In genomic region chr12:89309452-89309802, GRCh38 we compare ENCODE assay signal across 22 cellular contexts. TPM values are rescaled to one million over a fixed set of nuclear protein-coding genes. Genes with fewer than 3 reads are reported as not detected.
DNase-seq lines count a peak whose midpoint lies in the region; ATAC-seq and TF ChIP-seq lines count a peak whose summit lies in the region.
"Had no signal": no experiment of that assay in that cellular context is flagged by ENCODE, and none has a peak within 500 bp of the region (broad histone marks: within the 10 kb centered on the region; RNA-seq: fewer than 3 reads in every experiment).

No MANE protein-coding gene starts in this region.

- no peaks in the 10 kb centered on the region for H3K27me3 Mint-ChIP-seq in activated T-cell treated with anti-CD3 and anti-CD28 coated beads, Interleukin-2, amount 50 U/mL, for 24 hours
- H3K27me3 Mint-ChIP-seq: activated CD4-positive, alpha-beta T cell treated with anti-CD3 and anti-CD28 coated beads, Interleukin-2, amount 10 ng/mL, durations not matched to agents 24 days and 14 days; progenitor cell of endocrine pancreas had no signal

- intact Hi-C loops in mucosa of descending colon (cut with DNase I, micrococcal nuclease): no loop called here

- no peaks in the 10 kb centered on the region for H3K9me3 ChIP-seq in stomach smooth muscle (ENCODE audit: control insufficient read depth in 2 of 2, low read length in 2 of 2)
- no peaks in the 10 kb centered on the region for H3K9me3 ChIP-seq in mucosa of descending colon
- H3K9me3 ChIP-seq: heart left ventricle, left ventricle myocardium inferior had no signal

- peak overlapping the region; percentile 37 for H3K27ac ChIP-seq in stomach smooth muscle (ENCODE audit: low read length)
- H3K27ac ChIP-seq: 22Rv1, coronary artery, heart left ventricle, left ventricle myocardium inferior, neural progenitor cell had no signal

- H3K9ac ChIP-seq in stomach smooth muscle (ENCODE audit: low read length in 2 of 2): no peak overlapping the region
- H3K9ac ChIP-seq: neural progenitor cell had no signal

- no peak for DNase-seq in activated T-cell treated with anti-CD3 and anti-CD28 coated beads, Interleukin-2, amount 50 U/mL, for 24 hours
- DNase-seq in activated T-cell treated with anti-CD3 and anti-CD28 coated beads for 4 hours (no peak), RPMI7951 (ENCODE audit: low read depth) (peak; percentile 25), glomerular visceral epithelial cell (ENCODE audit: extremely low spot score) (peak; percentile 3), mucosa of descending colon (no peak), NCI-H748 (lab: John Stamatoyannopoulos, UW; ENCODE audit: unreplicated experiment) (no peak)
- DNase-seq: activated CD4-positive, alpha-beta T cell treated with anti-CD3 and anti-CD28 coated beads, Interleukin-2, amount 10 ng/mL, durations not matched to agents 24 days and 14 days; activated effector memory CD4-positive, alpha-beta T cell treated with Interleukin-2 at 50 U/mL for 16 hours; DMS53; heart left ventricle; left ventricle myocardium inferior; midbrain; NCI-H1105; NCI-H2029; NCI-H345 had no signal

- H3K36me3 ChIP-seq in stomach smooth muscle (ENCODE audit: control insufficient read depth in 2 of 2, insufficient read depth in 2 of 2, low read length in 2 of 2): no peaks in the 10 kb centered on the region
- no peaks in the 10 kb centered on the region for H3K36me3 ChIP-seq in mucosa of descending colon (ENCODE audit: low read depth)
- H3K36me3 ChIP-seq: heart left ventricle, left ventricle myocardium inferior, neural progenitor cell had no signal

- no peak overlapping the region for H3K4me3 Mint-ChIP-seq in activated T-cell treated with anti-CD3 and anti-CD28 coated beads, Interleukin-2, amount 50 U/mL, for 24 hours
- H3K4me3 Mint-ChIP-seq: activated CD4-positive, alpha-beta T cell treated with anti-CD3 and anti-CD28 coated beads, Interleukin-2, amount 10 ng/mL, durations not matched to agents 24 days and 14 days; B cell; neural progenitor cell had no signal

- ATAC-seq in GM19467 (IDR thresholded peaks at IDR 0.05; ENCODE audit: unreplicated experiment): no peak
- no peak for ATAC-seq in mucosa of descending colon
- ATAC-seq: heart left ventricle had no signal

- TF ChIP-seq CTCF in mucosa of descending colon (IDR thresholded peaks at IDR 0.05): no peak

- H3K4me1 ChIP-seq in stomach smooth muscle (ENCODE audit: control insufficient read depth, insufficient read depth, low read length): peaks cover 3% of the 10 kb centered on the region
- H3K4me1 ChIP-seq in mucosa of descending colon (ENCODE audit: low read depth): no peaks in the 10 kb centered on the region
- H3K4me1 ChIP-seq: left ventricle myocardium inferior had no signal

- H3K9me3 Mint-ChIP-seq in activated T-cell treated with anti-CD3 and anti-CD28 coated beads, Interleukin-2, amount 50 U/mL, for 24 hours: no peaks in the 10 kb centered on the region
- H3K9me3 Mint-ChIP-seq: neural progenitor cell had no signal

- H3K27me3 ChIP-seq in stomach smooth muscle (ENCODE audit: control insufficient read depth in 1 of 2, insufficient read depth in 2 of 2, low read length in 2 of 2): no peaks in the 10 kb centered on the region
- H3K27me3 ChIP-seq: heart left ventricle, neural progenitor cell had no signal

- no peak overlapping the region for H3K4me3 ChIP-seq in stomach smooth muscle (ENCODE audit: low read length in 2 of 2)
- H3K4me3 ChIP-seq in mucosa of descending colon: no peak overlapping the region
- H3K4me3 ChIP-seq: coronary artery, heart left ventricle, left ventricle myocardium inferior, neural progenitor cell had no signal

- peaks cover 46% of the 10 kb centered on the region for H3K4me1 Mint-ChIP-seq in activated T-cell treated with anti-CD3 and anti-CD28 coated beads, Interleukin-2, amount 50 U/mL, for 24 hours (ENCODE audit: low read depth)

- H3K36me3 Mint-ChIP-seq in activated T-cell treated with anti-CD3 and anti-CD28 coated beads, Interleukin-2, amount 50 U/mL, for 24 hours (ENCODE audit: low read depth): no peaks in the 10 kb centered on the region
- H3K36me3 Mint-ChIP-seq: neural progenitor cell had no signal

- peak overlapping the region; percentile 60 for H3K27ac Mint-ChIP-seq in activated T-cell treated with anti-CD3 and anti-CD28 coated beads, Interleukin-2, amount 50 U/mL, for 24 hours
- H3K27ac Mint-ChIP-seq: activated CD4-positive, alpha-beta T cell treated with anti-CD3 and anti-CD28 coated beads, Interleukin-2, amount 10 ng/mL, durations not matched to agents 24 days and 14 days; B cell; neural progenitor cell; progenitor cell of endocrine pancreas had no signal

RNA-seq across cellular contexts. Expression of gene DUSP6, which starts 42.9 kb away (rescaled TPM):
- total RNA-seq in RPMI7951 (2014; rRNA removed; shearing (Covaris generic)): 36.3 and 39.8 TPM in 2 replicates
- total RNA-seq in mucosa of descending colon: 10 to 100 TPM; 56.6 to 82.1 (median 65.0) TPM

Comparison
In these comparisons a context has a peak if more than half of its experiments do, and no peak if none do; other contexts are left out.
1. DNase-seq: peak in RPMI7951 (single experiment) and glomerular visceral epithelial cell (single experiment); none in activated T-cell treated with anti-CD3 and anti-CD28 coated beads, Interleukin-2, amount 50 U/mL, for 24 hours (single experiment), activated T-cell treated with anti-CD3 and anti-CD28 coated beads for 4 hours (single experiment), mucosa of descending colon (0 of 3) and NCI-H748 (single experiment).